Comparison of ENCODE assay signal across 8 cellular contexts in genomic region chr12:104958009-104958945, GRCh38. TPM values are rescaled to one million over a fixed set of nuclear protein-coding genes. Genes with fewer than 3 reads are reported as not detected.
A peak's percentile ranks its signal among the peaks of the same experiment; 100 is the strongest.
DNase-seq lines count a peak whose midpoint lies in the region; ATAC-seq, FAIRE-seq and TF ChIP-seq lines count a peak whose summit lies in the region.

TSS of gene SLC41A2 (minus strand) at chr12:104958290. CDS start at chr12:104928527, 29,763 bp downstream.

- peak; percentile 80 for FAIRE-seq in endothelial cell of umbilical vein (lab: Jason Lieb, UNC)

- TSS peak; percentile 81 for BruUV-seq in endothelial cell of umbilical vein (replicated peaks; lab: Mats Ljungman, UMichigan)

- H3K9ac ChIP-seq in endothelial cell of umbilical vein (replicated peaks; ENCODE audit: extremely low read depth, insufficient read depth, low read length) = peak within 1 kb of the TSS; percentile 81

- CTCF ChIA-PET in CD8-positive, alpha-beta T cell (lab: Charles Lee) = interaction anchor here (0.9 to 2.0 kb wide), 7 partner anchors 10 to 576 kb away, joined by 3 to 8 read pairs (median 4); no protein-coding TSS in a partner anchor
- CTCF ChIA-PET in endothelial cell of umbilical vein (lab: Charles Lee) = interaction anchor here (0.9 to 3.7 kb wide), 10 partner anchors 10 to 822 kb away, joined by 3 to 23 read pairs (median 4); partner anchors contain the start of gene NOPCHAP1

- no peaks in the 10 kb centered on the region for H3K9me3 Mint-ChIP-seq in CD8-positive, alpha-beta T cell

- H2AFZ ChIP-seq in endothelial cell of umbilical vein (ENCODE audit: low read depth, low read length) = peak within 1 kb of the TSS; percentile 98

- H3K36me3 Mint-ChIP-seq in CD8-positive, alpha-beta T cell = peaks cover 2% of the 10 kb centered on the region

- H3K9me3 ChIP-seq in CD8-positive, alpha-beta T cell (ENCODE audit: low read length) = no peaks in the 10 kb centered on the region
- H3K9me3 ChIP-seq in endothelial cell of umbilical vein (replicated peaks; ENCODE audit: control insufficient read depth, insufficient read depth, low read length) = no peaks in the 10 kb centered on the region

- ATAC-seq in CD8-positive, alpha-beta T cell = peak; percentile 90
- ATAC-seq in HG03457 (IDR thresholded peaks at IDR 0.05; ENCODE audit: unreplicated experiment) = peak; percentile 61

- H3K27ac ChIP-seq in CD8-positive, alpha-beta T cell (ENCODE audit: low read depth, low read length) = peak within 1 kb of the TSS; percentile 42
- H3K27ac ChIP-seq in endothelial cell of umbilical vein (ENCODE audit: insufficient read depth, low read depth, low read length) = peak within 1 kb of the TSS; percentile 72

- peak within 1 kb of the TSS; percentile 93 for H3K4me2 ChIP-seq in endothelial cell of umbilical vein (ENCODE audit: insufficient read depth, low read length)

- TF ChIP-seq CTCF in CD8-positive, alpha-beta T cell (IDR thresholded peaks at IDR 0.05) = no peak
- TF ChIP-seq CTCF in endothelial cell of umbilical vein (IDR thresholded peaks at IDR 0.05; ENCODE audit: extremely low read depth in 1 of 2, insufficient read depth in 1 of 2, low read depth in 1 of 2, low read length in 2 of 2) = no peak

- intact Hi-C loops in CD8-positive, alpha-beta T cell (cut with DNase I, micrococcal nuclease) = loop anchor here (1.0 to 10.0 kb wide), 13 partner anchors 28 to 991 kb away; partner anchors contain the start of genes CHST11 (in 2 of the 2), NOPCHAP1 (in 2 of the 2), WASHC4 (in 2 of the 2) and NFYB (in 1 of the 2)
- intact Hi-C loops in endothelial cell of umbilical vein (cut with micrococcal nuclease) = loop anchor here (2.0 to 5.0 kb wide), 4 partner anchors 29 to 586 kb away; partner anchors contain the start of genes CHST11 and NOPCHAP1

- peak; percentile 52 to 86 (median 71) for DNase-seq in CD8-positive, alpha-beta T cell
- DNase-seq in GM19240 (ENCODE audit: insufficient read length, low spot score) (peak; percentile 74), NCI-H774 (lab: John Stamatoyannopoulos, UW) (peak; percentile 81), endothelial cell of umbilical vein (ENCODE audit: low read depth, low spot score) (peak; percentile 81), midbrain (lab: John Stamatoyannopoulos, UW) (peak; percentile 67)
- peak; percentile 34 for DNase-seq in activated CD8-positive, alpha-beta memory T cell treated with anti-CD3 and anti-CD28 coated beads, Interleukin-2, amount 50 U/mL, for 24 hours (ENCODE audit: extremely low read depth)
- DNase-seq in stimulated activated CD8-positive, alpha-beta memory T cell treated with anti-CD3 and anti-CD28 coated beads, Interleukin-2, amount 100 ng/mL, for 1 hour (ENCODE audit: low read depth in 2 of 2) = peak; percentile 47 to 59

- H3K4me1 ChIP-seq in CD8-positive, alpha-beta T cell (ENCODE audit: insufficient read depth, low read length) = peaks cover 13% of the 10 kb centered on the region
- peaks cover 21% of the 10 kb centered on the region for H3K4me1 ChIP-seq in endothelial cell of umbilical vein (ENCODE audit: control insufficient read depth, extremely low read depth, insufficient read depth, low read length)

- no peaks in the 10 kb centered on the region for H4K20me1 ChIP-seq in endothelial cell of umbilical vein (replicated peaks; ENCODE audit: control insufficient read depth, extremely low read depth, insufficient read depth, low read length)

- dilution Hi-C loops in endothelial cell of umbilical vein (cut with MboI; ENCODE audit: extremely low pct_ligation_motif_present, low sequenced_read_pairs) = no loop called here

- no peaks in the 10 kb centered on the region for H3K79me2 ChIP-seq in endothelial cell of umbilical vein (ENCODE audit: control insufficient read depth, insufficient read depth, low read length)

- H3K27me3 ChIP-seq in CD8-positive, alpha-beta T cell (ENCODE audit: insufficient read depth, low read length) = no peaks in the 10 kb centered on the region
- H3K27me3 ChIP-seq in endothelial cell of umbilical vein (ENCODE audit: control insufficient read depth in 2 of 2, insufficient read depth in 2 of 2, low read length in 2 of 2) = peaks cover 0 to 5% of the 10 kb centered on the region in 2 experiments

- H3K36me3 ChIP-seq in CD8-positive, alpha-beta T cell (ENCODE audit: insufficient read depth, low read length) = no peaks in the 10 kb centered on the region
- no peaks in the 10 kb centered on the region for H3K36me3 ChIP-seq in endothelial cell of umbilical vein (ENCODE audit: control insufficient read depth in 2 of 2, extremely low read depth in 1 of 2, insufficient read depth in 2 of 2, low read length in 2 of 2)

- H3K9me1 ChIP-seq in endothelial cell of umbilical vein (replicated peaks; ENCODE audit: control insufficient read depth, extremely low read depth, insufficient read depth, low read length) = no peaks in the 10 kb centered on the region

- peak within 1 kb of the TSS; percentile 85 for H3K27ac Mint-ChIP-seq in CD8-positive, alpha-beta T cell

- H3K27me3 Mint-ChIP-seq in CD8-positive, alpha-beta T cell (ENCODE audit: low read depth) = peaks cover 17% of the 10 kb centered on the region

- peaks cover 19% of the 10 kb centered on the region for H3K4me1 Mint-ChIP-seq in CD8-positive, alpha-beta T cell (ENCODE audit: low read depth)

- peak within 1 kb of the TSS; percentile 94 for H3K4me3 Mint-ChIP-seq in CD8-positive, alpha-beta T cell

- POLR2A ChIA-PET in CD8-positive, alpha-beta T cell (lab: Charles Lee) = no interaction called here
- POLR2A ChIA-PET in endothelial cell of umbilical vein (lab: Charles Lee) = interaction anchor here (0.6 kb wide), 1 partner anchor 83 kb away, joined by 3 read pairs; no protein-coding TSS in a partner anchor

- H3K4me3 ChIP-seq in CD8-positive, alpha-beta T cell (ENCODE audit: low read depth, low read length) = peak within 1 kb of the TSS; percentile 97
- H3K4me3 ChIP-seq in endothelial cell of umbilical vein (replicated peaks in 1 of 3; ENCODE audit: insufficient read depth in 1 of 3, low read depth in 1 of 3, low read length in 3 of 3) = peak within 1 kb of the TSS; percentile 72 to 89 (median 78)

- peak; percentile 51 for TF ChIP-seq POLR2A in endothelial cell of umbilical vein (IDR thresholded peaks at IDR 0.05; ENCODE audit: low read depth, low read length)

TF ChIP-seq in endothelial cell of umbilical vein, 7 proteins besides CTCF, POLR2A, EP300 and RAD21:
- TF ChIP-seq POLR2AphosphoS5 (IDR thresholded peaks at IDR 0.05; ENCODE audit: insufficient read depth, low read depth, low read length) = peak; percentile 51
- no peak for TF ChIP-seq MYC (IDR thresholded peaks at IDR 0.05; ENCODE audit: low read depth, low read length)
- TF ChIP-seq GATA2 (IDR thresholded peaks at IDR 0.05; ENCODE audit: insufficient read depth, insufficient read length, low read depth, low read length) = no peak
- peak; percentile 35 for TF ChIP-seq FOS (IDR thresholded peaks at IDR 0.05; ENCODE audit: borderline replicate concordance, insufficient read depth, low read length)
- TF ChIP-seq EZH2 (IDR thresholded peaks at IDR 0.05; ENCODE audit: borderline replicate concordance, low read depth, low read length, severe bottlenecking) = no peak
- TF ChIP-seq JUN (IDR thresholded peaks at IDR 0.05; ENCODE audit: borderline replicate concordance, insufficient read depth, insufficient read length, low read depth) = peak; percentile 40
- TF ChIP-seq MAX (IDR thresholded peaks at IDR 0.05; ENCODE audit: insufficient read depth, insufficient read length) = peak; percentile 93

RNA-seq across cellular contexts. Expression of gene SLC41A2, which starts in this region (rescaled TPM):
- 1 to 10 TPM; 3.4 to 4.2 TPM for total RNA-seq in CD8-positive, alpha-beta T cell
- 7.5 and 8.0 TPM in 2 replicates for total RNA-seq in endothelial cell of umbilical vein
- polyA plus RNA-seq in endothelial cell of umbilical vein = 0.97 and 1.7 TPM in 2 replicates
- polyA plus RNA-seq in endothelial cell of umbilical vein (2011; cell fraction: cytosol; rRNA removed) = 1.3 TPM in 2 replicates
- polyA plus RNA-seq in endothelial cell of umbilical vein (2011; cell fraction: nucleus; rRNA removed) = 1.9 and 2.4 TPM in 2 replicates
- polyA plus RNA-seq in endothelial cell of umbilical vein (2012) = 6.7 and 10.8 TPM in 2 replicates
- 4.9 and 8.9 TPM in 2 replicates for polyA minus RNA-seq in endothelial cell of umbilical vein
- polyA minus RNA-seq in endothelial cell of umbilical vein (2011; cell fraction: cytosol; rRNA and poly(A)+ RNA removed) = 6.6 TPM
- polyA minus RNA-seq in endothelial cell of umbilical vein (2011; cell fraction: nucleus; rRNA and poly(A)+ RNA removed) = 11.3 and 11.9 TPM in 2 replicates

Comparison
In these comparisons a context has a peak if more than half of its experiments do, and no peak if none do; other contexts are left out.
1. Peak in every context shown above with its lines: DNase-seq, ATAC-seq, H3K4me3 ChIP-seq and H3K27ac ChIP-seq.